Comparison of ENCODE assay signal across 1 cellular context in genomic region chrX:154349979-154350378, GRCh38.
TF ChIP-seq lines count a peak whose summit lies in the region.

No MANE protein-coding gene starts in this region.

TF ChIP-seq in K562, 482 proteins besides CTCF, POLR2A, EP300 and RAD21:
- TF ChIP-seq HOXB6 (CRISPR knock-in tag; IDR thresholded peaks at IDR 0.05; ENCODE audit: borderline replicate concordance) (no peak), SUPT5H (IDR thresholded peaks at IDR 0.05) (0 out of 2 replicates have a peak, but pooled peaks have one; percentile 9)
TF ChIP-seq in K562: peak in this region for 1.
